In genomic region chr2:53075760-53076159, GRCh38 we compare ENCODE assay signal across 15 cellular contexts.
"Had no signal": no experiment of that assay in that cellular context is flagged by ENCODE, and none has a peak within 500 bp of the region (broad histone marks: within the 10 kb centered on the region; RNA-seq: fewer than 3 reads in every experiment).

No MANE protein-coding gene starts in this region.

- H3K9me3 ChIP-seq: colonic mucosa, psoas muscle had no signal

- ATAC-seq: heart left ventricle, left lung, psoas muscle had no signal

- H3K27ac ChIP-seq: colonic mucosa, heart left ventricle, left lung, psoas muscle had no signal

- H3K4me1 ChIP-seq: colonic mucosa, heart left ventricle, left lung, psoas muscle had no signal

- H3K36me3 ChIP-seq: colonic mucosa, heart left ventricle, left lung had no signal

- H3K4me3 ChIP-seq: colonic mucosa, heart left ventricle, left lung, psoas muscle had no signal

- H3K27me3 ChIP-seq: colonic mucosa, heart left ventricle, left lung had no signal

- DNase-seq: activated CD4-positive, alpha-beta memory T cell treated with anti-CD3 and anti-CD28 coated beads for 36 hours; activated CD4-positive, alpha-beta T cell treated with anti-CD3 and anti-CD28 coated beads for 1 hour; activated naive CD4-positive, alpha-beta T cell; colonic mucosa; effector CD4-positive, alpha-beta T cell; islet precursor cell; left lung; mesenchymal stem cell; occipital lobe; psoas muscle; stimulated activated CD4-positive, alpha-beta T cell treated with anti-CD3 and anti-CD28 coated beads, Interleukin-2, amount 100 ng/mL, for 48 hours; stimulated activated naive CD4-positive, alpha-beta T cell treated with Interleukin-2 at 50 U/mL for 16 hours; T-helper 9 cell; trophoblast cell had no signal
